Comparison of ENCODE assay signal across 12 cellular contexts in the genomic region with DNA sequence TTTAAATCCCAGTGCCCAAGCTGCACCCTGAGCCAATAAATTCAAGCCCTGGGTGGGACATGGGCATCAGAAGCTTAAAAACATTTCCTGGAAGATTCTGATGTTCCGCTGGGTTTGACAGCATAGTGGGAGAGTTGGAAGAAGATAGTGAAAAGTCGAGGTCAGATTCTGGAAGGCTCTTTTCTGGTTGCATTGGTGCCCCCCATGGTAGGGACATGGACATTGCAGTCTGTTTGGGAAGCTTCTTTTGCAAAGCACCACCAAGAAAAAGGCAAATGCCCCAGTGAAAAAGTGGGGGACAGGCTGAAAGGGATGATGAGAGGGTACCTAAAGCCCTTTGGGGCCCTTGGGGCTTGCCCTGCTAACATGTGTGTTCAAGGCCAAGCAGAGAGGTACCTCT. TPM values are rescaled to one million over a fixed set of nuclear protein-coding genes. Genes with fewer than 3 reads are reported as not detected.
DNase-seq lines count a peak whose midpoint lies in the region; TF ChIP-seq lines count a peak whose summit lies in the region.
"Had no signal": no experiment of that assay in that cellular context is flagged by ENCODE, and none has a peak within 500 bp of the region (broad histone marks: within the 10 kb centered on the region; RNA-seq: fewer than 3 reads in every experiment).

No MANE protein-coding gene starts in this region.

- H3K4me3 ChIP-seq in GM12875 (ENCODE audit: low read depth, low read length) (no peak overlapping the region), fibroblast of lung (replicated peaks in 1 of 4; ENCODE audit: control extremely low read depth in 1 of 4, insufficient read depth in 1 of 4, low read depth in 3 of 4, low read length in 4 of 4) (no peak overlapping the region), retinal pigment epithelial cell (ENCODE audit: low read length) (no peak overlapping the region)

- no peaks in the 10 kb centered on the region for H4K20me1 ChIP-seq in fibroblast of lung (ENCODE audit: control insufficient read depth, extremely low read depth, insufficient read depth, low read length)

- no peaks in the 10 kb centered on the region for H3K79me2 ChIP-seq in fibroblast of lung (ENCODE audit: control insufficient read depth, insufficient read depth, low read length)

- H3K9me3 ChIP-seq in fibroblast of lung (ENCODE audit: control insufficient read depth, insufficient read depth, low read depth, low read length) = no peaks in the 10 kb centered on the region

- H3K36me3 ChIP-seq in fibroblast of lung (ENCODE audit: control insufficient read depth, insufficient read depth, low read length) = no peaks in the 10 kb centered on the region

- in situ Hi-C loops in SK-MEL-5 (cut with HindIII; ENCODE audit: low pct_unique_long_range_greater_than_20kb, low sequenced_read_pairs) = no loop called here

- no peak overlapping the region for H2AFZ ChIP-seq in fibroblast of lung (ENCODE audit: low read length)

- H3K9ac ChIP-seq in fibroblast of lung (ENCODE audit: insufficient read depth, low read length) = no peak overlapping the region

- H3K4me2 ChIP-seq in fibroblast of lung (ENCODE audit: extremely low read depth, insufficient read depth, low read length) = no peak overlapping the region

- no peak overlapping the region for H3K27ac ChIP-seq in fibroblast of lung (ENCODE audit: insufficient read depth, low read length)

- TF ChIP-seq CTCF in GM12875 (IDR thresholded peaks at IDR 0.05; ENCODE audit: borderline replicate concordance, insufficient read depth, low read depth, low read length) (0 out of 2 replicates have a peak, but pooled peaks have one; percentile 2), fibroblast of lung (conservative IDR thresholded peaks at IDR 0.05 in 1 of 2, IDR thresholded peaks at IDR 0.05 in 1 of 2; ENCODE audit: low read depth in 1 of 2, low read length in 2 of 2) (peak; percentile 10 to 36), retinal pigment epithelial cell (conservative IDR thresholded peaks at IDR 0.05; ENCODE audit: low read depth, low read length) (peak; percentile 34)

- peak; percentile 39 for DNase-seq in SK-MEL-5 (ENCODE audit: low read depth, low spot score)
- DNase-seq in fibroblast of lung (ENCODE audit: low read depth in 2 of 2) = no peak
- DNase-seq in retinal pigment epithelial cell (ENCODE audit: low read depth) = no peak
- no peak for DNase-seq in ureter (ENCODE audit: low spot score)
- DNase-seq in cerebellar cortex (ENCODE audit: low spot score) = no peak
- DNase-seq in DMS153 (lab: John Stamatoyannopoulos, UW) = no peak
- DNase-seq: activated CD4-positive, alpha-beta memory T cell treated with anti-CD3 and anti-CD28 coated beads, Interleukin-2, amount 10 ng/mL, durations not matched to agents 7 days and 5 days; activated naive CD8-positive, alpha-beta T cell treated with anti-CD3 and anti-CD28 coated beads, Interleukin-2, amount 10 ng/mL, durations not matched to agents 7 days and 5 days; NCI-H510A treated with DMSO at 0.1 percent for 48 hours; stimulated activated CD4-positive, alpha-beta T cell treated with anti-CD3 and anti-CD28 coated beads, Interleukin-4, amount 100 ng/mL, for 24 hours; SW 1271 had no signal

- H3K27me3 ChIP-seq in fibroblast of lung (ENCODE audit: control insufficient read depth, insufficient read depth, low read length) = peaks cover 14% of the 10 kb centered on the region

- H3K4me1 ChIP-seq in fibroblast of lung (ENCODE audit: control insufficient read depth, extremely low read depth, insufficient read depth, low read length) = peaks cover 7% of the 10 kb centered on the region

RNA-seq across cellular contexts. Expression of a gene that starts 21.0 kb away (rescaled TPM):
- 220 and 225 TPM in 2 replicates for total RNA-seq in SK-MEL-5 (2014; rRNA removed; shearing (Covaris generic))
- polyA plus RNA-seq in SK-MEL-5 (2015; cell fraction: cytosol; rRNA removed) = 166 and 193 TPM in 2 replicates
- polyA plus RNA-seq in SK-MEL-5 (2015; cell fraction: nucleus; rRNA removed) = 916 and 1,126 TPM in 2 replicates
- total RNA-seq in fibroblast of lung (1.8 and 6.6 TPM in 2 replicates), ureter (33.5 TPM)
- polyA plus RNA-seq in fibroblast of lung = 0.34 and 0.71 TPM in 2 replicates
- 0.21 and 0.62 TPM in 2 replicates for polyA plus RNA-seq in fibroblast of lung (2012)
- 0.59 and 0.82 TPM in 2 replicates for polyA minus RNA-seq in fibroblast of lung (ENCODE audit: low replicate concordance)

RNA-seq across cellular contexts. Expression of a gene that starts 35.4 kb away (rescaled TPM):
- total RNA-seq in SK-MEL-5 (2014; rRNA removed; shearing (Covaris generic)) = 73.7 and 75.7 TPM in 2 replicates
- 41.6 and 44.7 TPM in 2 replicates for polyA plus RNA-seq in SK-MEL-5 (2015; cell fraction: cytosol; rRNA removed)
- polyA plus RNA-seq in SK-MEL-5 (2015; cell fraction: nucleus; rRNA removed) = 61.6 and 101 TPM in 2 replicates
- total RNA-seq in fibroblast of lung = 42.1 and 46.1 TPM in 2 replicates
- polyA plus RNA-seq in fibroblast of lung = 19.6 and 26.9 TPM in 2 replicates
- polyA plus RNA-seq in fibroblast of lung (2012) = 11.2 and 14.9 TPM in 2 replicates
- 15.5 and 58.7 TPM in 2 replicates for polyA minus RNA-seq in fibroblast of lung (ENCODE audit: low replicate concordance)
- total RNA-seq in ureter = 69.2 TPM
